ENCODE assay signal across 9 cellular contexts in genomic region chrX:50035119-50035518, GRCh38.
"Had no signal": no experiment of that assay in that cellular context is flagged by ENCODE, and none has a peak within 500 bp of the region (broad histone marks: within the 10 kb centered on the region; RNA-seq: fewer than 3 reads in every experiment).

No MANE protein-coding gene starts in this region.

- H3K36me3 ChIP-seq: HAP-1 had no signal

- H3K4me3 Mint-ChIP-seq: HFFc6 had no signal

- H3K9me3 ChIP-seq: HAP-1 had no signal

- DNase-seq: GM23248, GOT3, H7, HFFc6, IMR-90 had no signal

- H3K4me3 ChIP-seq: GM23248, HAP-1, K562 had no signal

- H3K9me3 Mint-ChIP-seq: HFFc6 had no signal

- ATAC-seq: HCT116, K562 had no signal

- H3K27ac Mint-ChIP-seq: HFFc6 had no signal

- H3K27ac ChIP-seq: GM23248, HL-60 had no signal

- H3K9ac ChIP-seq: GM23248 had no signal

- H3K4me1 ChIP-seq: HAP-1 had no signal
